In the genomic region with DNA sequence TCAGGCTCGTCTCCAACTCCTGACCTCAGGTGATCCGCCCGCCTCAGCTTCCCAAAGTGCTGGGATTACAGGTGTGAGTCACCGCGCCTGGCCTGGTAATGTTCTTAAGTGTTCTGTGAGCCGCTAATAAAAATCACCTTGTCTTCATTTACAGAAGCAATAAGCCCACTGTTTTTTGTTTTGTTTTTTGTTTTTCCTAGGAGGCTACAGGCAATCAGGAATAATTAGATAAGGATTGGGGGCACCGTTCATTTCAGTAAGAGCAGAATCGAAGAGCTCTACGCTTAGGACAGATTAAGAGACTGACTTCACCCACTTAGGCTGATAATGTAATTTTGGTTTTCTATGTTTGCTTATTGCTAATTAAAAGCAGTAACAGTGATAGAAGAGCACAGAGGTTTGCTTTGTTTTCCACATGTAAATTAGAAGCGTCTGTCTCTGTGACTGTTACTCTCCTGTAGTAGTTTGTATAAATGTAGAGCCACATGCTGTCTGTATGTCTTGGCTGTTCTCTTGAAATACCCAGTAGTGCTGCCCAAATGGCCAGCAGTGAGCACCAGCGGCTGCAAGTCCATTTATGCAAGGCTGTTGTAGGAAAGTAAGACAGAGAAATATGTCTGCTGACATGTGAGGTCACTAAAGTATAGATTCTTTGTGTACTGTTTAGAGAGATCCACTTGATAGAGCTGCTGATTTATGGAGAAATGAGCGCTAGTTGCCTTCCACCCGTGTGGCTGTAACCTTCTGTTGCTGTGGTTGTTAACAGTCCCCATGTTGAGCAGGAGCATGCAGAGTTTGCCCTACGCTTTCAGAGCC, we compare ENCODE assay signal across 8 cellular contexts. TPM values are rescaled to one million over a fixed set of nuclear protein-coding genes. Genes with fewer than 3 reads are reported as not detected.
DNase-seq lines count a peak whose midpoint lies in the region; ATAC-seq lines count a peak whose summit lies in the region.

No MANE protein-coding gene starts in this region.

- peak overlapping the region; percentile 64 for H3K27ac ChIP-seq in subcutaneous abdominal adipose tissue (ENCODE audit: low read depth, low read length)
- H3K27ac ChIP-seq in effector memory CD4-positive, alpha-beta T cell (ENCODE audit: insufficient read depth, low read length, poor library complexity, severe bottlenecking): no peak overlapping the region

- H3K4me3 ChIP-seq in subcutaneous abdominal adipose tissue (ENCODE audit: low read depth in 1 of 5, low read length in 5 of 5): peak overlapping the region in 3 of 5 donors; percentile 2 to 40 (median 30)
- H3K4me3 ChIP-seq in effector memory CD4-positive, alpha-beta T cell (ENCODE audit: insufficient read depth, low read depth, low read length, poor library complexity, severe bottlenecking): no peak overlapping the region

- H3K4me1 ChIP-seq in subcutaneous abdominal adipose tissue (ENCODE audit: control insufficient read depth in 5 of 5, insufficient read depth in 5 of 5, low read length in 5 of 5): peaks cover 7 to 49% (median 37%) of the 10 kb centered on the region in 5 donors
- no peaks in the 10 kb centered on the region for H3K4me1 ChIP-seq in effector memory CD4-positive, alpha-beta T cell (ENCODE audit: control insufficient read depth, insufficient read depth, low read length, poor library complexity, severe bottlenecking)

- no peak for DNase-seq in Right ventricle myocardium superior
- DNase-seq in cardiac septum (ENCODE audit: low spot score): no peak
- DNase-seq in LoVo (ENCODE audit: low spot score): peak; percentile 47
- DNase-seq in fibroblast of gingiva (ENCODE audit: low read depth): peak; percentile 81
- DNase-seq in T1000 (lab: John Stamatoyannopoulos, UW): no peak
- no peak for DNase-seq in effector memory CD4-positive, alpha-beta T cell
- DNase-seq in posterior cingulate gyrus: no peak

- no peaks in the 10 kb centered on the region for H3K27me3 ChIP-seq in subcutaneous abdominal adipose tissue (ENCODE audit: control insufficient read depth in 5 of 5, insufficient read depth in 4 of 5, low read length in 5 of 5)
- no peaks in the 10 kb centered on the region for H3K27me3 ChIP-seq in effector memory CD4-positive, alpha-beta T cell (replicated peaks; ENCODE audit: control insufficient read depth, insufficient read depth, low read length, poor library complexity, severe bottlenecking)

- H3K9ac ChIP-seq in subcutaneous abdominal adipose tissue (ENCODE audit: low read length in 5 of 5): peak overlapping the region in 2 of 5 donors; percentile 11 to 45

- H3K9me3 ChIP-seq in subcutaneous abdominal adipose tissue (ENCODE audit: control insufficient read depth in 5 of 5, low read length in 5 of 5): no peaks in the 10 kb centered on the region
- no peaks in the 10 kb centered on the region for H3K9me3 ChIP-seq in effector memory CD4-positive, alpha-beta T cell (ENCODE audit: control insufficient read depth, low read length)

- intact Hi-C loops in Right ventricle myocardium superior (cut with DNase I): no loop called here
- intact Hi-C loops in cardiac septum (cut with DNase I): no loop called here
- intact Hi-C loops in posterior cingulate gyrus (cut with DNase I): no loop called here

- H3K36me3 ChIP-seq in subcutaneous abdominal adipose tissue (ENCODE audit: control insufficient read depth in 5 of 5, insufficient read depth in 5 of 5, low read length in 5 of 5): no peaks in the 10 kb centered on the region
- no peaks in the 10 kb centered on the region for H3K36me3 ChIP-seq in effector memory CD4-positive, alpha-beta T cell (ENCODE audit: control insufficient read depth, insufficient read depth, low read length)

- ATAC-seq in Right ventricle myocardium superior (ENCODE audit: poor library complexity): peak; percentile 31

RNA-seq across cellular contexts. Expression of gene TRIO, which starts 30.5 kb away (rescaled TPM):
- total RNA-seq in Right ventricle myocardium superior (56.0 TPM), cardiac septum (89.8 TPM)

Comparison
In these comparisons a context has a peak if more than half of its experiments do, and no peak if none do; other contexts are left out.
1. DNase-seq: peak in LoVo (single experiment) and fibroblast of gingiva (single experiment); none in Right ventricle myocardium superior (single experiment), cardiac septum (single experiment), T1000 (single experiment), effector memory CD4-positive, alpha-beta T cell (0 of 3) and posterior cingulate gyrus (0 of 10).